Comparison of ENCODE assay signal across 20 cellular contexts in genomic region chr4:151434183-151434860, GRCh38. TPM values are rescaled to one million over a fixed set of nuclear protein-coding genes. Genes with fewer than 3 reads are reported as not detected.
DNase-seq lines count a peak whose midpoint lies in the region; ATAC-seq, FAIRE-seq and TF ChIP-seq lines count a peak whose summit lies in the region.
"Had no signal": no experiment of that assay in that cellular context is flagged by ENCODE, and none has a peak within 500 bp of the region (broad histone marks: within the 10 kb centered on the region; RNA-seq: fewer than 3 reads in every experiment).

No MANE protein-coding gene starts in this region.

- in situ Hi-C loops in transverse colon (cut with MboI; ENCODE audit: low pct_ligation_motif_present in 1 of 4, low pct_unique_long_range_greater_than_20kb in 1 of 4, low sequenced_read_pairs in 3 of 4): no loop called here

- POLR2A ChIA-PET in HCT116 (lab: Charles Lee): no interaction called here

- ATAC-seq in HCT116 (peak; percentile 32; the same call in 1 of the 2 replicates), HG03354 (IDR thresholded peaks at IDR 0.05; ENCODE audit: poor library complexity, severe bottlenecking, unreplicated experiment) (no peak), HG03045 (IDR thresholded peaks at IDR 0.05; ENCODE audit: unreplicated experiment) (no peak)
- ATAC-seq: left lung; naive thymus-derived CD4-positive, alpha-beta T cell; right cardiac atrium; stimulated activated naive CD8-positive, alpha-beta T cell treated with anti-CD3 and anti-CD28 coated beads, Interleukin-15, Interleukin-2, amounts not matched to agents 100 U/mL and 50 U/mL, for 24 hours had no signal

- no peak overlapping the region for H2AFZ ChIP-seq in HCT116 (ENCODE audit: low read depth, low read length, poor library complexity, severe bottlenecking)

- FAIRE-seq in islet of Langerhans (lab: Jason Lieb, UNC): peak; percentile 61
- FAIRE-seq: A204.1, TTC549 had no signal

- DNase-seq in A172 (ENCODE audit: low spot score) (peak; percentile 34), HCT116 (ENCODE audit: low read depth, low spot score) (no peak), astrocyte of the hippocampus (ENCODE audit: low read depth, low spot score) (peak; percentile 62), transverse colon (no peak)
- DNase-seq in stimulated activated CD4-positive, alpha-beta T cell treated with anti-CD3 and anti-CD28 coated beads, Interleukin-15, amount 100 ng/mL, for 24 hours: no peak
- DNase-seq: activated CD4-positive, alpha-beta memory T cell treated with anti-CD3 and anti-CD28 coated beads, Interleukin-2, amount 10 ng/mL, durations not matched to agents 7 days and 5 days; brain microvascular endothelial cell; Calu3; endodermal cell; left lung; naive thymus-derived CD4-positive, alpha-beta T cell; right cardiac atrium; stimulated activated naive CD8-positive, alpha-beta T cell treated with anti-CD3 and anti-CD28 coated beads, Interleukin-15, Interleukin-2, amounts not matched to agents 100 U/mL and 50 U/mL, for 24 hours had no signal

- CTCF ChIA-PET in HCT116 (lab: Charles Lee): no interaction called here

- TF ChIP-seq CTCF in HCT116 (IDR thresholded peaks at IDR 0.05 in 2 of 3, conservative IDR thresholded peaks at IDR 0.05 in 1 of 3; ENCODE audit: borderline replicate concordance in 1 of 3, insufficient read depth in 1 of 3, low read depth in 2 of 3, low read length in 2 of 3) (no peak), transverse colon (IDR thresholded peaks at IDR 0.05) (no peak)

- H3K4me2 ChIP-seq in HCT116 (ENCODE audit: low read length): peak overlapping the region; percentile 43

- no peaks in the 10 kb centered on the region for H3K9me2 ChIP-seq in HCT116 (ENCODE audit: insufficient read depth)

- no peak for TF ChIP-seq EP300 in transverse colon (IDR thresholded peaks at IDR 0.05; ENCODE audit: low read depth)

- H3K9me3 ChIP-seq in HCT116 (ENCODE audit: control insufficient read depth in 1 of 2, insufficient read depth in 1 of 2, low read depth in 1 of 2, low read length in 2 of 2): no peaks in the 10 kb centered on the region
- no peaks in the 10 kb centered on the region for H3K9me3 ChIP-seq in transverse colon
- H3K9me3 ChIP-seq: left lung, SJSA1 had no signal

- intact Hi-C loops in HCT116 (cut with micrococcal nuclease): no loop called here
- intact Hi-C loops in transverse colon (cut with DNase I; ENCODE audit: low total_unique reads): no loop called here

- no peak overlapping the region for H3K9ac ChIP-seq in HCT116 (ENCODE audit: low read length)

- H3K4me1 ChIP-seq in HCT116 (ENCODE audit: control insufficient read depth in 1 of 2, insufficient read depth in 2 of 2, low read length in 2 of 2): peaks cover 0 to 9% of the 10 kb centered on the region in 2 experiments; a peak in 2 of 4 replicates
- H3K4me1 ChIP-seq in transverse colon: no peaks in the 10 kb centered on the region

- H3K27me3 ChIP-seq in HCT116 (ENCODE audit: insufficient read depth, low read length) (no peaks in the 10 kb centered on the region), transverse colon (no peaks in the 10 kb centered on the region)
- H3K27me3 ChIP-seq: brain microvascular endothelial cell, left lung, SJSA1 had no signal

- no peak for TF ChIP-seq RAD21 in HCT116 (IDR thresholded peaks at IDR 0.05; ENCODE audit: low read depth)

- H3K36me3 ChIP-seq in HCT116 (ENCODE audit: control insufficient read depth in 1 of 2, insufficient read depth in 2 of 2, low read length in 2 of 2) (no peaks in the 10 kb centered on the region), transverse colon (no peaks in the 10 kb centered on the region)
- H3K36me3 ChIP-seq: brain microvascular endothelial cell, left lung, SJSA1 had no signal

- no TSS peak for BruUV-seq in HCT116 (replicated peaks; lab: Mats Ljungman, UMichigan)

- H3K79me2 ChIP-seq in HCT116 (ENCODE audit: insufficient read depth, low read length): no peaks in the 10 kb centered on the region

- H3K27ac ChIP-seq in HCT116 (ENCODE audit: low read depth, low read length): no peak overlapping the region
- no peak overlapping the region for H3K27ac ChIP-seq in transverse colon
- H3K27ac ChIP-seq: brain microvascular endothelial cell, left lung, SJSA1 had no signal

- RAD21 ChIA-PET in HCT116 (lab: Charles Lee; ENCODE audit: low non-redundant PET in 1 of 2, low total read pairs in 2 of 2, uncharacterized antibody in 2 of 2, unreplicated experiment in 2 of 2): no interaction called here

- no peaks in the 10 kb centered on the region for H4K20me1 ChIP-seq in HCT116 (ENCODE audit: insufficient read depth)

- TF ChIP-seq POLR2A in HCT116 (IDR thresholded peaks at IDR 0.05; ENCODE audit: borderline replicate concordance, extremely low read depth, insufficient read depth, insufficient read length) (no peak), transverse colon (IDR thresholded peaks at IDR 0.05) (no peak)

- H3K4me3 ChIP-seq in HCT116 (replicated peaks in 1 of 2; ENCODE audit: low read depth in 1 of 2, low read length in 2 of 2) (no peak overlapping the region), transverse colon (no peak overlapping the region)
- H3K4me3 ChIP-seq: left lung, SJSA1 had no signal

TF ChIP-seq in HCT116, 20 proteins besides CTCF, POLR2A, EP300 and RAD21:
- TF ChIP-seq FOSL1 (IDR thresholded peaks at IDR 0.05; ENCODE audit: low read depth) (peak; percentile 33; the same call in 1 of the 2 replicates), ATF3 (IDR thresholded peaks at IDR 0.05) (no peak)

RNA-seq across cellular contexts. Expression of gene FHIP1A, which starts 25.3 kb away (rescaled TPM):
- total RNA-seq in A172 (2014; rRNA removed; shearing (Covaris generic)): 3.0 and 38.0 TPM in 2 replicates
- total RNA-seq in HCT116 (2021; ENCODE audit: unreplicated experiment) (14.8 TPM), transverse colon (10 to 100 TPM; 40.8 to 52.9 (median 44.5) TPM)
- 5.2 and 6.1 TPM in 2 replicates for polyA plus RNA-seq in HCT116 (2012)
- total RNA-seq: activated T-helper 2 cell treated with anti-CD3 and anti-CD28 coated beads, Interferon-gamma antibody, Interleukin-2, Interleukin-4, amounts not matched to agents 10 μg/mL and 5 μg/mL and 100 μg/mL, durations not matched to agents 14 hours and 24 hours and 36 hours had no signal
- polyA plus RNA-seq: naive thymus-derived CD4-positive, alpha-beta T cell had no signal

Comparison
In these comparisons a context has a peak if more than half of its experiments do, and no peak if none do; other contexts are left out.
1. DNase-seq: peak in A172 (single experiment) and astrocyte of the hippocampus (single experiment); none in HCT116 (single experiment), stimulated activated CD4-positive, alpha-beta T cell treated with anti-CD3 and anti-CD28 coated beads, Interleukin-15, amount 100 ng/mL, for 24 hours (single experiment) and transverse colon (single experiment).